ENCODE assay signal across 9 cellular contexts in the genomic region with DNA sequence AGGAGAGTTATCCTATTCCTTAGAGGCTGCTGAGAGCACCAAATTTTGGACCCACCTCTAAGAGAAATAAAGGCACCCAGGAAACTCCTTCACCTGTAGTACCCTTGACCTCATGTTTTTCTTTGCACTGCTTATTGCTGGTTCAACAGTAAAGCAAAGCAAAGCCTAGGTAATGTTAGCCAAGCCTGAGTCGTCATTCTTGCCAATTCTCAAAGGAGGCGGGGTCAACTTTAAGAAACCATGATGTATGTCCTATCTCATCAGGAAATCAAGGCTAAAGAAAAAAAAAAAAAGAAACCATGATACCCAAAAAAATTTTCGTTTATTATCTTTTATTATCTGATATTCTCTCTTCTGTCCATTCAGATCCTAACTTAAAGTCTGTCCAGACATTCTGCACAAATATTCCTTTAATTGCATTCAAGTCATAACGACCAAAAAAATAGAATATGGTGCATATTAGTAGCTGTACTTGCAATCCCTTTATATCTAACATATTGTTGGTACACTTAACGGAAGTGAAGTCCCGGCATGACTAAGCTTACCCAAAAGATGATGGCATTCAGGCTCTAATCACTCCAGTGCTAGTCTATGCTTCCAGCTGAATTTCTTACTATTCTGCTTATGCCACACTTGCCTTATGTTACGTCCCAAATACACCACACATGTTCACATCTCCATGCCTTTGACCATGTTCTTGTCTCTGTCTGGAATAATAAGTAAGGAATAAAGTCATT. TPM values are rescaled to one million over a fixed set of nuclear protein-coding genes. Genes with fewer than 3 reads are reported as not detected.
DNase-seq lines count a peak whose midpoint lies in the region; ATAC-seq, FAIRE-seq and TF ChIP-seq lines count a peak whose summit lies in the region.
"Had no signal": no experiment of that assay in that cellular context is flagged by ENCODE, and none has a peak within 500 bp of the region (broad histone marks: within the 10 kb centered on the region; RNA-seq: fewer than 3 reads in every experiment).

No MANE protein-coding gene starts in this region.

- BruUV-seq in K562 (replicated peaks; lab: Mats Ljungman, UMichigan) = no TSS peak

- peaks cover 50% of the 10 kb centered on the region for H3K79me2 ChIP-seq in K562 (ENCODE audit: control insufficient read depth, insufficient read depth, low read length)

- TF ChIP-seq POLR2A in K562 (conservative IDR thresholded peaks at IDR 0.05) = no peak

- H2AFZ ChIP-seq in K562 (ENCODE audit: low read depth, low read length) = 0 out of 2 replicates have a peak overlapping the region, but pooled peaks have one; percentile 8

- DNase-seq in AG10803 (ENCODE audit: low read depth) (no peak), K562 (ENCODE audit: extremely low read depth in 1 of 4, low spot score in 3 of 4) (peak in 1 of 4 experiments; percentile 19), SHP77 treated with DMSO at 0.1 percent for 48 hours (lab: John Stamatoyannopoulos, UW) (no peak), NCI-H446 (lab: John Stamatoyannopoulos, UW) (no peak)
- no peak for DNase-seq in effector CD4-positive, alpha-beta T cell

- POLR2A ChIA-PET in K562 (lab: Yijun Ruan, JAX) = interaction anchor here (0.9 to 3.0 kb wide), 3 partner anchors 18 to 67 kb away, joined by 3 to 12 read pairs (median 7); a partner anchor contains a TSS

- H3K4me1 ChIP-seq in HUES48 (ENCODE audit: control insufficient read depth, insufficient read depth, low read length) (peaks cover 23% of the 10 kb centered on the region), K562 (replicated peaks in 1 of 2; ENCODE audit: control insufficient read depth in 2 of 2, insufficient read depth in 2 of 2, low read length in 2 of 2) (peaks cover 13 to 15% of the 10 kb centered on the region in 2 experiments; a peak in 3 of 5 replicates), muscle layer of colon (ENCODE audit: insufficient read depth, low read length) (peaks cover 22% of the 10 kb centered on the region)

- no peak for TF ChIP-seq RAD21 in K562 (CRISPR knock-in tag; conservative IDR thresholded peaks at IDR 0.05 in 1 of 2, IDR thresholded peaks at IDR 0.05 in 1 of 2)

- no peaks in the 10 kb centered on the region for H4K20me1 ChIP-seq in K562 (replicated peaks; ENCODE audit: control insufficient read depth, insufficient read depth, low read length)

- ATAC-seq in K562 = peak; percentile 8; the same call in 1 of the 3 replicates
- ATAC-seq in HG03442 (IDR thresholded peaks at IDR 0.05; ENCODE audit: unreplicated experiment) = no peak

- WGBS in K562 (ENCODE audit: insufficient coverage, low coverage, missing lambda C conversion rate) = 18% methylated on average over 7 of the region's 7 CpGs

- CTCF ChIA-PET in K562 (lab: Yijun Ruan, JAX; ENCODE audit: low intra/inter-chr PET ratio) = interaction anchor here (0.7 kb wide), 1 partner anchor 61 kb away, joined by 7 read pairs; no protein-coding TSS in a partner anchor

- in situ Hi-C loops in K562 (cut with MboI) = loop anchor here (5.0 kb wide), 1 partner anchor 62 kb away; a partner anchor contains a TSS

- H3K27me3 ChIP-seq in HUES48 (ENCODE audit: control insufficient read depth, insufficient read depth, low read length) = no peaks in the 10 kb centered on the region
- H3K27me3 ChIP-seq in K562 (ENCODE audit: control insufficient read depth in 2 of 2, insufficient read depth in 2 of 2, low read length in 2 of 2) = no peaks in the 10 kb centered on the region
- H3K27me3 ChIP-seq in muscle layer of colon (ENCODE audit: control insufficient read depth in 1 of 2, insufficient read depth in 2 of 2, low read length in 2 of 2) = no peaks in the 10 kb centered on the region

- H3K4me2 ChIP-seq in K562 (ENCODE audit: insufficient read depth, low read length) = peak overlapping the region; percentile 97

- TF ChIP-seq CTCF in AG10803 (conservative IDR thresholded peaks at IDR 0.05; ENCODE audit: low read length) = no peak
- no peak for TF ChIP-seq CTCF in K562 (IDR thresholded peaks at IDR 0.05 in 2 of 3, conservative IDR thresholded peaks at IDR 0.05 in 1 of 3; ENCODE audit: insufficient read depth in 2 of 3, low read depth in 1 of 3, low read length in 3 of 3)

- H3K27ac ChIP-seq in HUES48 (ENCODE audit: low read depth, low read length) (no peak overlapping the region), K562 (ENCODE audit: extremely low read depth, low read depth, low read length) (peak overlapping the region; percentile 93), muscle layer of colon (ENCODE audit: low read depth, low read length) (no peak overlapping the region)

- H3K9me1 ChIP-seq in K562 (ENCODE audit: control insufficient read depth, insufficient read depth, low read length) = no peaks in the 10 kb centered on the region

- peak overlapping the region; percentile 91 for H3K4me3 ChIP-seq in AG10803 (ENCODE audit: low read length)
- H3K4me3 ChIP-seq in HUES48 (ENCODE audit: low read depth, low read length) = peak overlapping the region; percentile 93
- peak overlapping the region; percentile 96 for H3K4me3 ChIP-seq in K562
- peak overlapping the region; percentile 83 to 94 for H3K4me3 ChIP-seq in muscle layer of colon (ENCODE audit: low read depth in 1 of 2, low read length in 2 of 2)

- intact Hi-C loops in K562 (cut with micrococcal nuclease) = no loop called here

- H3K36me3 ChIP-seq in HUES48 (ENCODE audit: control insufficient read depth, insufficient read depth, low read length) (peaks cover 40% of the 10 kb centered on the region), K562 (ENCODE audit: control insufficient read depth, insufficient read depth, low read length) (peaks cover 41% of the 10 kb centered on the region), muscle layer of colon (ENCODE audit: insufficient read depth, low read length) (peaks cover 4% of the 10 kb centered on the region)

- no peak for TF ChIP-seq EP300 in K562 (IDR thresholded peaks at IDR 0.05; ENCODE audit: low read length)

- H3K9ac ChIP-seq in HUES48 (ENCODE audit: low read depth, low read length) (no peak overlapping the region), K562 (ENCODE audit: insufficient read depth in 1 of 2, low read depth in 2 of 2, low read length in 2 of 2) (peak overlapping the region in 1 of 2 experiments; percentile 92; a peak in 2 of 4 replicates), muscle layer of colon (ENCODE audit: low read length) (peak overlapping the region; percentile 11)

- H3K9me3 ChIP-seq in HUES48 (ENCODE audit: control insufficient read depth, insufficient read depth, low read length) (0 out of 2 replicates have a peak, but pooled peaks cover 6% of the 10 kb centered on the region), K562 (replicated peaks; ENCODE audit: control insufficient read depth, insufficient read depth, low read depth, low read length) (peaks cover 3% of the 10 kb centered on the region), muscle layer of colon (ENCODE audit: low read length) (no peaks in the 10 kb centered on the region)

- FAIRE-seq in K562 (lab: Jason Lieb, UNC) = peak; percentile 72
- FAIRE-seq: TTC549 had no signal

TF ChIP-seq in K562, 482 proteins besides CTCF, POLR2A, EP300 and RAD21 (continues in another document):
- TF ChIP-seq ZNF197 (CRISPR knock-in tag; IDR thresholded peaks at IDR 0.05; ENCODE audit: low read depth) (no peak), HMG20B (CRISPR knock-in tag; IDR thresholded peaks at IDR 0.05) (no peak)
- TF ChIP-seq, protein P1, sequence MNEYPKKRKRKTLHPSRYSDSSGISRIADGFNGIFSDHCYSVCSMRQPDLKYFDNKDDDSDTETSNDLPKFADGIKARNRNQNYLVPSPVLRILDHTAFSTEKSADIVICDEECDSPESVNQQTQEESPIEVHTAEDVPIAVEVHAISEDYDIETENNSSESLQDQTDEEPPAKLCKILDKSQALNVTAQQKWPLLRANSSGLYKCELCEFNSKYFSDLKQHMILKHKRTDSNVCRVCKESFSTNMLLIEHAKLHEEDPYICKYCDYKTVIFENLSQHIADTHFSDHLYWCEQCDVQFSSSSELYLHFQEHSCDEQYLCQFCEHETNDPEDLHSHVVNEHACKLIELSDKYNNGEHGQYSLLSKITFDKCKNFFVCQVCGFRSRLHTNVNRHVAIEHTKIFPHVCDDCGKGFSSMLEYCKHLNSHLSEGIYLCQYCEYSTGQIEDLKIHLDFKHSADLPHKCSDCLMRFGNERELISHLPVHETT (CRISPR knock-in tag; conservative IDR thresholded peaks at IDR 0.05 in 1 of 2, IDR thresholded peaks at IDR 0.05 in 1 of 2) = no peak
- TF ChIP-seq, protein P2, sequence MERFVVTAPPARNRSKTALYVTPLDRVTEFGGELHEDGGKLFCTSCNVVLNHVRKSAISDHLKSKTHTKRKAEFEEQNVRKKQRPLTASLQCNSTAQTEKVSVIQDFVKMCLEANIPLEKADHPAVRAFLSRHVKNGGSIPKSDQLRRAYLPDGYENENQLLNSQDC (CRISPR knock-in tag; IDR thresholded peaks at IDR 0.05) = no peak
- TF ChIP-seq, protein P3, sequence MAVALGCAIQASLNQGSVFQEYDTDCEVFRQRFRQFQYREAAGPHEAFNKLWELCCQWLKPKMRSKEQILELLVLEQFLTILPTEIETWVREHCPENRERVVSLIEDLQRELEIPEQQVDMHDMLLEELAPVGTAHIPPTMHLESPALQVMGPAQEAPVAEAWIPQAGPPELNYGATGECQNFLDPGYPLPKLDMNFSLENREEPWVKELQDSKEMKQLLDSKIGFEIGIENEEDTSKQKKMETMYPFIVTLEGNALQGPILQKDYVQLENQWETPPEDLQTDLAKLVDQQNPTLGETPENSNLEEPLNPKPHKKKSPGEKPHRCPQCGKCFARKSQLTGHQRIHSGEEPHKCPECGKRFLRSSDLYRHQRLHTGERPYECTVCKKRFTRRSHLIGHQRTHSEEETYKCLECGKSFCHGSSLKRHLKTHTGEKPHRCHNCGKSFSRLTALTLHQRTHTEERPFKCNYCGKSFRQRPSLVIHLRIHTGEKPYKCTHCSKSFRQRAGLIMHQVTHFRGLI (CRISPR knock-in tag; IDR thresholded peaks at IDR 0.05) = no peak

RNA-seq across cellular contexts. Expression of a gene that starts 1.8 kb away (rescaled TPM):
- total RNA-seq in K562 (2011; cell fraction: chromatin; rRNA removed; ENCODE audit: low replicate concordance) = 16.8 and 53.1 TPM in 2 replicates
- total RNA-seq in K562 (2011; cell fraction: nucleolus; rRNA removed) = 7.8 and 11.6 TPM in 2 replicates
- total RNA-seq in K562 (2011; cell fraction: nucleoplasm; rRNA removed) = 18.8 and 30.1 TPM in 2 replicates
- total RNA-seq in K562 (2014; rRNA removed) (29.0 and 32.8 TPM in 2 replicates), K562 (2014; rRNA removed; fragmentation: Illumina TruSeq; extraction: Trizol) (11.1 and 12.4 TPM in 2 replicates), K562 (2015; rRNA removed; fragmentation: Illumina TruSeq; extraction: Trizol) (9.4 and 10.1 TPM in 2 replicates), K562 (2021) (12.7 and 13.5 TPM in 2 replicates)
- polyA plus RNA-seq in K562 (2011; rRNA removed) (6.3 and 6.9 TPM in 2 replicates), K562 (2014; fragmentation: Illumina TruSeq; extraction: Trizol) (6.1 and 6.3 TPM in 2 replicates), K562 (2014; fragmentation: Nextera tagmentation; extraction: Ambion mirVana) (1 to 10 TPM; 3.4 to 4.5 TPM), K562 (2014; rRNA removed) (16.3 and 16.8 TPM in 2 replicates)
- 2.6 and 3.3 TPM in 2 replicates for polyA plus RNA-seq in K562 (2011; cell fraction: cytosol; rRNA removed)
- polyA plus RNA-seq in K562 (2011; cell fraction: nucleus; rRNA removed) = 10.3 and 13.3 TPM in 2 replicates
- polyA plus RNA-seq in K562 (2012) = 6.8 and 9.1 TPM in 2 replicates
- polyA minus RNA-seq in K562 (2011; rRNA and poly(A)+ RNA removed) = 11.6 and 12.7 TPM in 2 replicates
- polyA minus RNA-seq in K562 (2011; cell fraction: cytosol; rRNA and poly(A)+ RNA removed) = 2.7 and 3.0 TPM in 2 replicates
- polyA minus RNA-seq in K562 (2011; cell fraction: nucleus; rRNA and poly(A)+ RNA removed) = 22.3 and 25.0 TPM in 2 replicates
